In genomic region chr16:57668259-57668563, GRCh38 we compare ENCODE assay signal across 1 cellular context.
TF ChIP-seq lines count a peak whose summit lies in the region.

Gene ADGRG3 (plus strand): TSS chr16:57668306. CDS start chr16:57668348, 42 bp downstream.

TF ChIP-seq in H1, 55 proteins besides CTCF, POLR2A, EP300 and RAD21:
- TF ChIP-seq KDM1A (IDR thresholded peaks at IDR 0.05; ENCODE audit: borderline replicate concordance, low read length) (no peak), BRCA1 (IDR thresholded peaks at IDR 0.05; ENCODE audit: low read depth, low read length) (no peak), KDM5A (IDR thresholded peaks at IDR 0.05; ENCODE audit: low read length) (no peak), YY1 (IDR thresholded peaks at IDR 0.05; ENCODE audit: low read depth, low read length) (no peak), SIRT6 (IDR thresholded peaks at IDR 0.05; ENCODE audit: low read length) (no peak), GABPA (IDR thresholded peaks at IDR 0.05; ENCODE audit: borderline replicate concordance, insufficient read depth, low read length) (no peak), SIN3A (conservative IDR thresholded peaks at IDR 0.05 in 1 of 2, IDR thresholded peaks at IDR 0.05 in 1 of 2; ENCODE audit: low read depth in 1 of 2, low read length in 2 of 2) (no peak), POU5F1 (IDR thresholded peaks at IDR 0.05; ENCODE audit: low read depth, low read length) (no peak)
